12 cellular contexts compared by ENCODE assay signal in genomic region chr9:133839822-133840329, GRCh38.
A peak's percentile ranks its signal among the peaks of the same experiment; 100 is the strongest.
DNase-seq lines count a peak whose midpoint lies in the region; TF ChIP-seq lines count a peak whose summit lies in the region.
"Had no signal": no experiment of that assay in that cellular context is flagged by ENCODE, and none has a peak within 500 bp of the region (broad histone marks: within the 10 kb centered on the region; RNA-seq: fewer than 3 reads in every experiment).

No MANE protein-coding gene starts in this region.

- CTCF ChIA-PET in MCF 10A (lab: Yijun Ruan, JAX) = no interaction called here

- no peaks in the 10 kb centered on the region for H3K9me3 ChIP-seq in breast epithelium

- no peak for TF ChIP-seq POLR2A in breast epithelium (IDR thresholded peaks at IDR 0.05)

- H3K4me3 ChIP-seq in breast epithelium = peak overlapping the region in 1 of 3 donors; percentile 37
- H3K4me3 ChIP-seq: dorsolateral prefrontal cortex had no signal

- BruUV-seq in MCF 10A (replicated peaks; lab: Mats Ljungman, UMichigan) = no TSS peak

- no peaks in the 10 kb centered on the region for H3K4me1 ChIP-seq in breast epithelium

- H3K9me3 Mint-ChIP-seq in MCF 10A (ENCODE audit: unreplicated experiment) (no peaks in the 10 kb centered on the region), chondrocyte (ENCODE audit: low read depth) (no peaks in the 10 kb centered on the region)
- H3K9me3 Mint-ChIP-seq in activated naive CD8-positive, alpha-beta T cell treated with anti-CD3 and anti-CD28 coated beads for 36 hours = no peaks in the 10 kb centered on the region
- H3K9me3 Mint-ChIP-seq: activated T-helper 1 cell treated with anti-CD3 and anti-CD28 coated beads, Interleukin-12 subunit alpha, Interleukin-12 subunit beta, Interleukin-2, Interleukin-4 antibody, amounts not matched to agents 30 ng/mL and 10 ng/mL and 1 ng/mL, durations not matched to agents 14 hours and 24 hours and 36 hours; stimulated activated effector memory CD8-positive, alpha-beta T cell treated with anti-CD3 and anti-CD28 coated beads, Interleukin-12 subunit alpha, Interleukin-12 subunit beta, amount 100 ng/mL, for 72 hours had no signal

- H3K4me1 Mint-ChIP-seq in MCF 10A (ENCODE audit: insufficient read depth, unreplicated experiment) (peaks cover 6% of the 10 kb centered on the region), chondrocyte (ENCODE audit: low read depth) (peaks cover 39% of the 10 kb centered on the region)
- H3K4me1 Mint-ChIP-seq in activated naive CD8-positive, alpha-beta T cell treated with anti-CD3 and anti-CD28 coated beads for 36 hours = no peaks in the 10 kb centered on the region
- H3K4me1 Mint-ChIP-seq: stimulated activated effector memory CD8-positive, alpha-beta T cell treated with anti-CD3 and anti-CD28 coated beads, Interleukin-12 subunit alpha, Interleukin-12 subunit beta, amount 100 ng/mL, for 72 hours had no signal

- H3K36me3 Mint-ChIP-seq in MCF 10A (ENCODE audit: insufficient read depth, unreplicated experiment) (no peaks in the 10 kb centered on the region), chondrocyte (ENCODE audit: low read depth) (no peaks in the 10 kb centered on the region)
- H3K36me3 Mint-ChIP-seq in activated naive CD8-positive, alpha-beta T cell treated with anti-CD3 and anti-CD28 coated beads for 36 hours = no peaks in the 10 kb centered on the region
- H3K36me3 Mint-ChIP-seq: stimulated activated effector memory CD8-positive, alpha-beta T cell treated with anti-CD3 and anti-CD28 coated beads, Interleukin-12 subunit alpha, Interleukin-12 subunit beta, amount 100 ng/mL, for 72 hours had no signal

- H3K27ac ChIP-seq in breast epithelium = peak overlapping the region in 1 of 2 donors; percentile 30
- H3K27ac ChIP-seq: dorsolateral prefrontal cortex had no signal

- intact Hi-C loops in MCF 10A (cut with micrococcal nuclease) = no loop called here
- intact Hi-C loops in breast epithelium (cut with DNase I; ENCODE audit: low total_unique reads) = loop anchor here (5.0 to 10.0 kb wide), 2 partner anchors 45 to 1622 kb away; no protein-coding TSS in a partner anchor

- H3K27me3 ChIP-seq in breast epithelium = no peaks in the 10 kb centered on the region
- H3K27me3 ChIP-seq: dorsolateral prefrontal cortex had no signal

- no peak overlapping the region for H3K4me3 Mint-ChIP-seq in MCF 10A (ENCODE audit: unreplicated experiment)
- no peak overlapping the region for H3K4me3 Mint-ChIP-seq in activated naive CD8-positive, alpha-beta T cell treated with anti-CD3 and anti-CD28 coated beads for 36 hours
- no peak overlapping the region for H3K4me3 Mint-ChIP-seq in chondrocyte (ENCODE audit: unreplicated experiment)
- H3K4me3 Mint-ChIP-seq: activated T-helper 1 cell treated with anti-CD3 and anti-CD28 coated beads, Interleukin-12 subunit alpha, Interleukin-12 subunit beta, Interleukin-2, Interleukin-4 antibody, amounts not matched to agents 30 ng/mL and 10 ng/mL and 1 ng/mL, durations not matched to agents 14 hours and 24 hours and 36 hours; stimulated activated effector memory CD8-positive, alpha-beta T cell treated with anti-CD3 and anti-CD28 coated beads, Interleukin-12 subunit alpha, Interleukin-12 subunit beta, amount 100 ng/mL, for 72 hours had no signal

- TF ChIP-seq CTCF in MCF 10A (IDR thresholded peaks at IDR 0.05; ENCODE audit: unreplicated experiment) (no peak), breast epithelium (IDR thresholded peaks at IDR 0.05) (no peak), chondrocyte (IDR thresholded peaks at IDR 0.05) (no peak)

- POLR2A ChIA-PET in MCF 10A (lab: Yijun Ruan, JAX) = no interaction called here

- H3K36me3 ChIP-seq in breast epithelium = no peaks in the 10 kb centered on the region

- H3K27ac Mint-ChIP-seq in MCF 10A (ENCODE audit: low read depth, unreplicated experiment) (no peak overlapping the region), chondrocyte (ENCODE audit: unreplicated experiment) (no peak overlapping the region)
- H3K27ac Mint-ChIP-seq in activated naive CD8-positive, alpha-beta T cell treated with anti-CD3 and anti-CD28 coated beads for 36 hours = no peak overlapping the region
- H3K27ac Mint-ChIP-seq: activated T-helper 1 cell treated with anti-CD3 and anti-CD28 coated beads, Interleukin-12 subunit alpha, Interleukin-12 subunit beta, Interleukin-2, Interleukin-4 antibody, amounts not matched to agents 30 ng/mL and 10 ng/mL and 1 ng/mL, durations not matched to agents 14 hours and 24 hours and 36 hours; stimulated activated effector memory CD8-positive, alpha-beta T cell treated with anti-CD3 and anti-CD28 coated beads, Interleukin-12 subunit alpha, Interleukin-12 subunit beta, amount 100 ng/mL, for 72 hours had no signal

- DNase-seq in MCF 10A (ENCODE audit: unreplicated experiment) = peak; percentile 3
- no peak for DNase-seq in breast epithelium (ENCODE audit: low spot score in 2 of 2)
- peak; percentile 72 for DNase-seq in ecto neural progenitor cell (ENCODE audit: low spot score)
- peak; percentile 76 for DNase-seq in left kidney (ENCODE audit: low read depth, low spot score)
- DNase-seq in activated naive CD8-positive, alpha-beta T cell treated with anti-CD3 and anti-CD28 coated beads for 36 hours = no peak
- no peak for DNase-seq in chondrocyte (ENCODE audit: low spot score)
- DNase-seq in putamen (ENCODE audit: low spot score) = no peak
- no peak for DNase-seq in NCI-H345 treated with DMSO at 0.1 percent for 48 hours (lab: John Stamatoyannopoulos, UW; ENCODE audit: unreplicated experiment)
- DNase-seq: dorsolateral prefrontal cortex, left colon had no signal

- no peaks in the 10 kb centered on the region for H3K27me3 Mint-ChIP-seq in MCF 10A (ENCODE audit: insufficient read depth, unreplicated experiment)
- H3K27me3 Mint-ChIP-seq in activated naive CD8-positive, alpha-beta T cell treated with anti-CD3 and anti-CD28 coated beads for 36 hours = no peaks in the 10 kb centered on the region
- no peaks in the 10 kb centered on the region for H3K27me3 Mint-ChIP-seq in chondrocyte (ENCODE audit: low read depth)

Comparison
In these comparisons a context has a peak if more than half of its experiments do, and no peak if none do; other contexts are left out.
1. DNase-seq: peak in MCF 10A (single experiment), ecto neural progenitor cell (single experiment) and left kidney (single experiment); none in breast epithelium (0 of 2), activated naive CD8-positive, alpha-beta T cell treated with anti-CD3 and anti-CD28 coated beads for 36 hours (single experiment), chondrocyte (single experiment), putamen (single experiment) and NCI-H345 treated with DMSO at 0.1 percent for 48 hours (single experiment).